Comparison of ENCODE assay signal across 8 cellular contexts in genomic region chr1:205775015-205775716, GRCh38. TPM values are rescaled to one million over a fixed set of nuclear protein-coding genes. Genes with fewer than 3 reads are reported as not detected.
DNase-seq lines count a peak whose midpoint lies in the region; ATAC-seq and TF ChIP-seq lines count a peak whose summit lies in the region.

RAB29 (minus strand) TSS chr1:205775482; CDS start chr1:205774956, 526 bp downstream.

- intact Hi-C loops in spleen (cut with DNase I; ENCODE audit: low total_unique reads) = no loop called here

- H3K9me3 ChIP-seq in spleen = no peaks in the 10 kb centered on the region

- POLR2A ChIA-PET in WTC11 (lab: Charles Lee) = interaction anchor here (2.0 kb wide), 1 partner anchor 25 kb away, joined by 6 read pairs; the partner anchor contains the start of gene NUCKS1

- peaks cover 4% of the 10 kb centered on the region; the same call in 1 of the 2 replicates for H3K36me3 Mint-ChIP-seq in WTC11

- peaks cover 14% of the 10 kb centered on the region for H3K4me1 ChIP-seq in ACC112 (ENCODE audit: control insufficient read depth, insufficient read depth, low read length, unreplicated experiment)
- peaks cover 5 to 60% (median 43%) of the 10 kb centered on the region in 6 donors for H3K4me1 ChIP-seq in spleen

- H3K27ac ChIP-seq in ACC112 (ENCODE audit: low read depth, low read length) = peak within 1 kb of the TSS; percentile 78
- peak within 1 kb of the TSS; percentile 83 to 94 (median 88) for H3K27ac ChIP-seq in spleen

- H3K36me3 ChIP-seq in ACC112 (ENCODE audit: insufficient read depth, low read length) (peaks cover 6% of the 10 kb centered on the region; the same call in 1 of the 2 replicates), spleen (peaks cover 0 to 17% (median 5%) of the 10 kb centered on the region in 6 donors)

- TF ChIP-seq POLR2A in spleen (IDR thresholded peaks at IDR 0.05) = no peak

- H3K27ac Mint-ChIP-seq in WTC11 = no peak within 1 kb of the TSS

- WGBS in spleen, 5 donors = 0 to 1% (median 0%) methylated on average over 21 to 40 of the region's 40 CpGs

- peak within 1 kb of the TSS; percentile 86 for H3K4me3 Mint-ChIP-seq in WTC11

- peak; percentile 69 for ATAC-seq in GM18870 (IDR thresholded peaks at IDR 0.05; ENCODE audit: unreplicated experiment)
- peak; percentile 82 for ATAC-seq in HG03108 (IDR thresholded peaks at IDR 0.05; ENCODE audit: unreplicated experiment)
- ATAC-seq in WTC11 = peak; percentile 93

- H2AFZ ChIP-seq in ACC112 (ENCODE audit: low read length, unreplicated experiment) = peak within 1 kb of the TSS; percentile 74

- DNase-seq in NCI-H2227 (lab: John Stamatoyannopoulos, UW; ENCODE audit: unreplicated experiment) = peak; percentile 84
- peak; percentile 85 for DNase-seq in WTC11 (ENCODE audit: low spot score)
- peak; percentile 85 to 88 for DNase-seq in cardiac fibroblast (ENCODE audit: low read depth in 2 of 2)
- peak; percentile 92 for DNase-seq in inferior parietal cortex (ENCODE audit: extremely low spot score)
- DNase-seq in spleen = peak; percentile 96

- TF ChIP-seq CTCF in WTC11 (IDR thresholded peaks at IDR 0.05) (no peak), cardiac fibroblast (IDR thresholded peaks at IDR 0.05; ENCODE audit: low read depth, low read length) (no peak), spleen (IDR thresholded peaks at IDR 0.05 in 8 of 11, conservative IDR thresholded peaks at IDR 0.05 in 3 of 11) (peak in 3 of 11 experiments; percentile 7 to 26 (median 14))

- CTCF ChIA-PET in WTC11 (lab: Charles Lee) = interaction anchor here (1.0 to 2.3 kb wide), 3 partner anchors 11 to 202 kb away, joined by 3 to 15 read pairs (median 3); no protein-coding TSS in a partner anchor

- peak within 1 kb of the TSS; percentile 78 for H3K4me3 ChIP-seq in ACC112 (ENCODE audit: low read depth, low read length)
- H3K4me3 ChIP-seq in cardiac fibroblast (replicated peaks in 1 of 2; ENCODE audit: low read depth in 2 of 2, low read length in 2 of 2) = peak within 1 kb of the TSS; percentile 88 to 93
- peak within 1 kb of the TSS; percentile 66 to 89 (median 76) for H3K4me3 ChIP-seq in spleen

- H3K27me3 ChIP-seq in ACC112 (ENCODE audit: insufficient read depth, low read length) = no peaks in the 10 kb centered on the region
- no peaks in the 10 kb centered on the region for H3K27me3 ChIP-seq in spleen (replicated peaks in 1 of 7)

- peaks cover 6% of the 10 kb centered on the region for H3K79me2 ChIP-seq in ACC112 (ENCODE audit: control insufficient read depth, insufficient read depth, low read length, unreplicated experiment)

- peaks cover 62% of the 10 kb centered on the region for H3K27me3 Mint-ChIP-seq in WTC11 (ENCODE audit: low read depth)

- peaks cover 27% of the 10 kb centered on the region for H3K9me3 Mint-ChIP-seq in WTC11

- H3K4me1 Mint-ChIP-seq in WTC11 = peaks cover 13% of the 10 kb centered on the region

TF ChIP-seq in WTC11, 78 proteins besides CTCF, POLR2A, EP300 and RAD21:
- peak; percentile 77; the same call in 1 of the 2 replicates for TF ChIP-seq MAX (CRISPR knock-in tag; IDR thresholded peaks at IDR 0.05)
- peak; percentile 50; the same call in 1 of the 2 replicates for TF ChIP-seq ETV6 (CRISPR knock-in tag; IDR thresholded peaks at IDR 0.05)
- no peak for TF ChIP-seq ZNF232 (CRISPR knock-in tag; IDR thresholded peaks at IDR 0.05)
- TF ChIP-seq USF1 (CRISPR knock-in tag; IDR thresholded peaks at IDR 0.05) = peak; percentile 96
- TF ChIP-seq USF2 (CRISPR knock-in tag; IDR thresholded peaks at IDR 0.05) = peak; percentile 96
TF ChIP-seq in WTC11: peak in this region for 4.

RNA-seq across cellular contexts. Expression of gene RAB29, which starts in this region (rescaled TPM):
- 10.7 to 11.2 TPM (median 11.0 TPM) in 3 replicates for total RNA-seq in WTC11 (2021)
- 10 to 100 TPM; 31.7 to 49.7 (median 43.8) TPM for total RNA-seq in spleen
- 10 to 100 TPM; 16.6 to 28.1 (median 21.2) TPM for polyA plus RNA-seq in spleen

Comparison
In these comparisons a context has a peak if more than half of its experiments do, and no peak if none do; other contexts are left out.
1. Peak in every context shown above with its lines: DNase-seq, ATAC-seq, H3K4me3 ChIP-seq and H3K27ac ChIP-seq.